Comparison of ENCODE assay signal across 12 cellular contexts in genomic region chr1:40898434-40898900, GRCh38. TPM values are rescaled to one million over a fixed set of nuclear protein-coding genes. Genes with fewer than 3 reads are reported as not detected.
DNase-seq lines count a peak whose midpoint lies in the region; ATAC-seq, FAIRE-seq and TF ChIP-seq lines count a peak whose summit lies in the region.
"Had no signal": no experiment of that assay in that cellular context is flagged by ENCODE, and none has a peak within 500 bp of the region (broad histone marks: within the 10 kb centered on the region; RNA-seq: fewer than 3 reads in every experiment).

No MANE protein-coding gene starts in this region.

- no peak overlapping the region for H3K4me3 ChIP-seq in adipocyte (ENCODE audit: low read length)
- peak overlapping the region in 2 of 3 experiments; percentile 12 to 52 for H3K4me3 ChIP-seq in keratinocyte (ENCODE audit: control insufficient read depth in 2 of 3, extremely low read depth in 1 of 3, insufficient read depth in 2 of 3, low read depth in 1 of 3, low read length in 3 of 3)
- no peak overlapping the region for H3K4me3 ChIP-seq in upper lobe of left lung

- H3K27me3 ChIP-seq in adipocyte (replicated peaks; ENCODE audit: control insufficient read depth, insufficient read depth, low read length) (no peaks in the 10 kb centered on the region), keratinocyte (ENCODE audit: control insufficient read depth, extremely low read depth, insufficient read depth, low read length) (no peaks in the 10 kb centered on the region), upper lobe of left lung (no peaks in the 10 kb centered on the region)

- H2AFZ ChIP-seq in keratinocyte (ENCODE audit: control insufficient read depth, low read length): no peak overlapping the region

- TF ChIP-seq EP300 in upper lobe of left lung (IDR thresholded peaks at IDR 0.05): no peak

- DNase-seq in activated naive CD4-positive, alpha-beta T cell treated with anti-CD3 and anti-CD28 coated beads for 36 hours: peak; percentile 48
- no peak for DNase-seq in activated naive CD4-positive, alpha-beta T cell (lab: John Stamatoyannopoulos, UW)
- DNase-seq in adipocyte (ENCODE audit: low read depth) (peak; percentile 61), keratinocyte (ENCODE audit: low read depth, low spot score) (peak; percentile 64), upper lobe of left lung (no peak), 8988T (no peak), GOT3 (lab: John Stamatoyannopoulos, UW) (no peak)
- no peak for DNase-seq in central memory CD4-positive, alpha-beta T cell
- DNase-seq: head of caudate nucleus; NCI-H1092; RPMI8226; stimulated activated CD4-positive, alpha-beta T cell treated with anti-CD3 and anti-CD28 coated beads, Interleukin-4, amount 100 ng/mL, for 1 hour had no signal

- peak; percentile 89 for FAIRE-seq in keratinocyte (lab: Jason Lieb, UNC)

- peaks cover 2% of the 10 kb centered on the region for H3K4me1 Mint-ChIP-seq in activated naive CD4-positive, alpha-beta T cell treated with anti-CD3 and anti-CD28 coated beads for 36 hours (ENCODE audit: low read depth)

- no peaks in the 10 kb centered on the region for H3K36me3 Mint-ChIP-seq in activated naive CD4-positive, alpha-beta T cell treated with anti-CD3 and anti-CD28 coated beads for 36 hours (ENCODE audit: low read depth)

- peaks cover 19% of the 10 kb centered on the region for H3K4me1 ChIP-seq in adipocyte (ENCODE audit: control insufficient read depth, insufficient read depth, low read length)
- peaks cover 53% of the 10 kb centered on the region for H3K4me1 ChIP-seq in keratinocyte (ENCODE audit: control insufficient read depth, extremely low read depth, insufficient read depth, low read length)
- H3K4me1 ChIP-seq in upper lobe of left lung: peaks cover 10 to 14% (median 14%) of the 10 kb centered on the region in 4 donors

- peak overlapping the region; percentile 91 for H3K4me2 ChIP-seq in keratinocyte (ENCODE audit: control insufficient read depth, extremely low read depth, insufficient read depth, low read depth, low read length)

- no peak overlapping the region for H3K9ac ChIP-seq in adipocyte (ENCODE audit: low read length)
- peak overlapping the region; percentile 58 for H3K9ac ChIP-seq in keratinocyte (ENCODE audit: control insufficient read depth, extremely low read depth, insufficient read depth, low read length)

- peaks cover 22% of the 10 kb centered on the region for H3K9me3 ChIP-seq in adipocyte (ENCODE audit: control insufficient read depth, low read length)
- peaks cover 7% of the 10 kb centered on the region for H3K9me3 ChIP-seq in keratinocyte (ENCODE audit: control insufficient read depth, low read depth, low read length)
- H3K9me3 ChIP-seq in upper lobe of left lung: peaks cover 7 to 19% (median 14%) of the 10 kb centered on the region in 4 donors

- no peaks in the 10 kb centered on the region for H3K79me2 ChIP-seq in keratinocyte (ENCODE audit: control insufficient read depth, insufficient read depth, low read length)

- CTCF ChIA-PET in activated naive CD4-positive, alpha-beta T cell treated with anti-CD3 and anti-CD28 coated beads for 36 hours (lab: Charles Lee): no interaction called here

- H3K36me3 ChIP-seq in adipocyte (ENCODE audit: control insufficient read depth, insufficient read depth, low read length, severe bottlenecking): no peaks in the 10 kb centered on the region
- no peaks in the 10 kb centered on the region for H3K36me3 ChIP-seq in keratinocyte (ENCODE audit: control insufficient read depth in 2 of 2, extremely low read depth in 1 of 2, insufficient read depth in 2 of 2, low read length in 2 of 2)
- no peaks in the 10 kb centered on the region for H3K36me3 ChIP-seq in upper lobe of left lung

- dilution Hi-C loops in keratinocyte (cut with MboI; ENCODE audit: extremely low pct_ligation_motif_present, low sequenced_read_pairs): no loop called here

- peak in 1 of 2 donors; percentile 11 for ATAC-seq in upper lobe of left lung (ENCODE audit: low FRiP score in 2 of 2)

- no peaks in the 10 kb centered on the region for H3K9me1 ChIP-seq in keratinocyte (ENCODE audit: control insufficient read depth, extremely low read depth, insufficient read depth, low read length)

- no peaks in the 10 kb centered on the region for H4K20me1 ChIP-seq in keratinocyte (ENCODE audit: control insufficient read depth, extremely low read depth, insufficient read depth, low read length)

- H3K27ac ChIP-seq in keratinocyte (ENCODE audit: control insufficient read depth, insufficient read depth, low read length): peak overlapping the region; percentile 81
- H3K27ac ChIP-seq in upper lobe of left lung: peak overlapping the region in 3 of 4 donors; percentile 7 to 48 (median 26)

- H3K27ac Mint-ChIP-seq in activated naive CD4-positive, alpha-beta T cell treated with anti-CD3 and anti-CD28 coated beads for 36 hours: no peak overlapping the region

- intact Hi-C loops in activated naive CD4-positive, alpha-beta T cell treated with anti-CD3 and anti-CD28 coated beads for 36 hours (cut with micrococcal nuclease): no loop called here

- peaks cover 16% of the 10 kb centered on the region for H3K9me3 Mint-ChIP-seq in activated naive CD4-positive, alpha-beta T cell treated with anti-CD3 and anti-CD28 coated beads for 36 hours

- no peaks in the 10 kb centered on the region for H3K27me3 Mint-ChIP-seq in activated naive CD4-positive, alpha-beta T cell treated with anti-CD3 and anti-CD28 coated beads for 36 hours (ENCODE audit: low read depth)

- 34 to 36% methylated on average over 4 of the region's 4 CpGs for WGBS in upper lobe of left lung, 2 donors

- no peak for TF ChIP-seq CTCF in keratinocyte (optimal IDR thresholded peaks at IDR 0.05 in 1 of 3, IDR thresholded peaks at IDR 0.05 in 1 of 3, conservative IDR thresholded peaks at IDR 0.05 in 1 of 3; ENCODE audit: extremely low read depth in 1 of 3, insufficient read depth in 2 of 3, low read length in 3 of 3)
- no peak for TF ChIP-seq CTCF in upper lobe of left lung (IDR thresholded peaks at IDR 0.05)

- no peak overlapping the region for H3K4me3 Mint-ChIP-seq in activated naive CD4-positive, alpha-beta T cell treated with anti-CD3 and anti-CD28 coated beads for 36 hours

- TF ChIP-seq POLR2A in upper lobe of left lung (IDR thresholded peaks at IDR 0.05): no peak

RNA-seq across cellular contexts. Expression of gene CITED4, which starts 36.3 kb away (rescaled TPM):
- 1 to 10 TPM; 2.4 TPM for total RNA-seq in activated naive CD4-positive, alpha-beta T cell treated with anti-CD3 and anti-CD28 coated beads for 36 hours
- 11.2 to 30.6 TPM (median 13.3 TPM) in 3 replicates for polyA plus RNA-seq in keratinocyte
- polyA plus RNA-seq in keratinocyte (2011; ENCODE audit: low read depth): 2.7 TPM
- polyA plus RNA-seq in keratinocyte (2011; cell fraction: cytosol; rRNA removed): 15.1 and 73.1 TPM in 2 replicates
- polyA plus RNA-seq in keratinocyte (2011; cell fraction: nucleus; rRNA removed): 16.6 and 36.4 TPM in 2 replicates
- polyA plus RNA-seq in keratinocyte (2012; ENCODE audit: low replicate concordance): 34.1 and 105 TPM in 2 replicates
- polyA minus RNA-seq in keratinocyte: 3.1 to 43.1 TPM (median 5.1 TPM) in 3 replicates
- polyA minus RNA-seq in keratinocyte (2011; cell fraction: cytosol; rRNA and poly(A)+ RNA removed): 161 TPM
- polyA minus RNA-seq in keratinocyte (2011; cell fraction: nucleus; rRNA and poly(A)+ RNA removed): 29.6 and 41.6 TPM in 2 replicates
- 10 to 100 TPM in 5 of 6 donors, 1 to 10 TPM in 1; 8.4 to 36.5 (median 19.8) TPM for total RNA-seq in upper lobe of left lung

Comparison
In these comparisons a context has a peak if more than half of its experiments do, and no peak if none do; other contexts are left out.
1. DNase-seq: peak in activated naive CD4-positive, alpha-beta T cell treated with anti-CD3 and anti-CD28 coated beads for 36 hours (single experiment), adipocyte (single experiment) and keratinocyte (single experiment); none in activated naive CD4-positive, alpha-beta T cell (0 of 4), upper lobe of left lung (0 of 2), 8988T (single experiment), central memory CD4-positive, alpha-beta T cell (single experiment) and GOT3 (single experiment).
2. H3K4me3 ChIP-seq: peak in keratinocyte (2 of 3); none in adipocyte (single experiment) and upper lobe of left lung (0 of 4).